Comparison of ENCODE assay signal across 8 cellular contexts in genomic region chr5:178114325-178115135, GRCh38. TPM values are rescaled to one million over a fixed set of nuclear protein-coding genes. Genes with fewer than 3 reads are reported as not detected.
DNase-seq lines count a peak whose midpoint lies in the region; ATAC-seq and TF ChIP-seq lines count a peak whose summit lies in the region.

No MANE protein-coding gene starts in this region.

- H3K9me3 ChIP-seq in effector memory CD4-positive, alpha-beta T cell (ENCODE audit: control insufficient read depth, low read length), result no peaks in the 10 kb centered on the region

- ATAC-seq in activated B cell treated with CpG ODN at 0.5 μM for 24 hours (ENCODE audit: low read depth) (peak; percentile 23), HG02610 (IDR thresholded peaks at IDR 0.05; ENCODE audit: unreplicated experiment) (no peak), HG02852 (IDR thresholded peaks at IDR 0.05; ENCODE audit: unreplicated experiment) (no peak), GM21619 (IDR thresholded peaks at IDR 0.05; ENCODE audit: unreplicated experiment) (no peak)
- peak in 1 of 2 donors; percentile 37 for ATAC-seq in natural killer cell treated with Interleukin-12 subunit alpha and Interleukin-12 subunit beta and Interleukin-15 and Interleukin-18, amount 100 ng/mL, for 72 hours

- peak; percentile 70 for DNase-seq in DMS 273 (lab: John Stamatoyannopoulos, UW; ENCODE audit: unreplicated experiment)
- no peak for DNase-seq in DMS 273 treated with DMSO at 0.1 percent for 48 hours (lab: John Stamatoyannopoulos, UW)
- DNase-seq in activated B cell treated with CpG ODN at 0.5 μM for 24 hours, result peak; percentile 53
- peak in 2 of 3 donors; percentile 18 to 53 for DNase-seq in effector memory CD4-positive, alpha-beta T cell
- no peak for DNase-seq in natural killer cell treated with Interleukin-12 subunit alpha and Interleukin-12 subunit beta and Interleukin-15 and Interleukin-18, amount 100 ng/mL, for 72 hours (ENCODE audit: low spot score)

- H3K4me3 Mint-ChIP-seq in activated B cell treated with CpG ODN at 0.5 μM for 24 hours, result peak overlapping the region; percentile 98
- H3K4me3 Mint-ChIP-seq in natural killer cell treated with Interleukin-12 subunit alpha and Interleukin-12 subunit beta and Interleukin-15 and Interleukin-18, amount 100 ng/mL, for 72 hours, result peak overlapping the region; percentile 79

- H3K36me3 ChIP-seq in effector memory CD4-positive, alpha-beta T cell (ENCODE audit: control insufficient read depth, insufficient read depth, low read length), result no peaks in the 10 kb centered on the region

- H3K27ac Mint-ChIP-seq in activated B cell treated with CpG ODN at 0.5 μM for 24 hours, result peak overlapping the region; percentile 94
- peak overlapping the region; percentile 10 to 22 for H3K27ac Mint-ChIP-seq in natural killer cell treated with Interleukin-12 subunit alpha and Interleukin-12 subunit beta and Interleukin-15 and Interleukin-18, amount 100 ng/mL, for 72 hours

- CTCF ChIA-PET in activated B cell treated with CpG ODN at 0.5 μM for 24 hours (lab: Charles Lee), result interaction anchor here (1.2 kb wide), 1 partner anchor 38 kb away, joined by 3 read pairs; no protein-coding TSS in a partner anchor

- H3K4me3 ChIP-seq in effector memory CD4-positive, alpha-beta T cell (ENCODE audit: insufficient read depth, low read depth, low read length, poor library complexity, severe bottlenecking), result peak overlapping the region; percentile 76

- no peaks in the 10 kb centered on the region for H3K9me3 Mint-ChIP-seq in activated B cell treated with CpG ODN at 0.5 μM for 24 hours
- H3K9me3 Mint-ChIP-seq in natural killer cell treated with Interleukin-12 subunit alpha and Interleukin-12 subunit beta and Interleukin-15 and Interleukin-18, amount 100 ng/mL, for 72 hours, result no peaks in the 10 kb centered on the region

- H3K27me3 ChIP-seq in effector memory CD4-positive, alpha-beta T cell (replicated peaks; ENCODE audit: control insufficient read depth, insufficient read depth, low read length, poor library complexity, severe bottlenecking), result no peaks in the 10 kb centered on the region

- POLR2A ChIA-PET in activated B cell treated with CpG ODN at 0.5 μM for 24 hours (lab: Charles Lee), result interaction anchor here (0.5 to 2.3 kb wide), 4 partner anchors 12 to 39 kb away, joined by 3 to 15 read pairs (median 6); partner anchors contain the start of genes NHP2 and RMND5B

- peaks cover 65% of the 10 kb centered on the region for H3K4me1 Mint-ChIP-seq in activated B cell treated with CpG ODN at 0.5 μM for 24 hours
- H3K4me1 Mint-ChIP-seq in natural killer cell treated with Interleukin-12 subunit alpha and Interleukin-12 subunit beta and Interleukin-15 and Interleukin-18, amount 100 ng/mL, for 72 hours (ENCODE audit: low read depth in 2 of 2), result peaks cover 28 to 31% of the 10 kb centered on the region in 2 donors

- H3K4me1 ChIP-seq in effector memory CD4-positive, alpha-beta T cell (ENCODE audit: control insufficient read depth, insufficient read depth, low read length, poor library complexity, severe bottlenecking), result peaks cover 37% of the 10 kb centered on the region

- peaks cover 2% of the 10 kb centered on the region for H3K36me3 Mint-ChIP-seq in activated B cell treated with CpG ODN at 0.5 μM for 24 hours (ENCODE audit: low read depth)
- no peaks in the 10 kb centered on the region for H3K36me3 Mint-ChIP-seq in natural killer cell treated with Interleukin-12 subunit alpha and Interleukin-12 subunit beta and Interleukin-15 and Interleukin-18, amount 100 ng/mL, for 72 hours

- intact Hi-C loops in activated B cell treated with CpG ODN at 0.5 μM for 24 hours (cut with micrococcal nuclease), result loop anchor here (1.0 to 10.0 kb wide), 3 partner anchors 9 to 1580 kb away; partner anchors contain the start of gene RNF44

- no peak for TF ChIP-seq CTCF in activated B cell treated with CpG ODN at 0.5 μM for 24 hours (IDR thresholded peaks at IDR 0.05)

- no peaks in the 10 kb centered on the region for H3K27me3 Mint-ChIP-seq in activated B cell treated with CpG ODN at 0.5 μM for 24 hours
- peaks cover 12 to 22% of the 10 kb centered on the region in 2 donors for H3K27me3 Mint-ChIP-seq in natural killer cell treated with Interleukin-12 subunit alpha and Interleukin-12 subunit beta and Interleukin-15 and Interleukin-18, amount 100 ng/mL, for 72 hours

- peak overlapping the region; percentile 43 for H3K27ac ChIP-seq in effector memory CD4-positive, alpha-beta T cell (ENCODE audit: insufficient read depth, low read length, poor library complexity, severe bottlenecking)

RNA-seq across cellular contexts. Expression of gene N4BP3, which starts 1.2 kb away (rescaled TPM):
- total RNA-seq in activated B cell treated with CpG ODN at 0.5 μM for 24 hours, result 17.4 and 18.1 TPM in 2 replicates
- total RNA-seq in natural killer cell treated with Interleukin-12 subunit alpha and Interleukin-12 subunit beta and Interleukin-15 and Interleukin-18, amount 100 ng/mL, for 72 hours, result under 1 TPM; 0.20 to 0.26 TPM

RNA-seq across cellular contexts. Expression of gene RMND5B, which starts 16.3 kb away (rescaled TPM):
- total RNA-seq in activated B cell treated with CpG ODN at 0.5 μM for 24 hours, result 42.4 and 57.2 TPM in 2 replicates
- 10 to 100 TPM; 19.9 to 29.2 TPM for total RNA-seq in natural killer cell treated with Interleukin-12 subunit alpha and Interleukin-12 subunit beta and Interleukin-15 and Interleukin-18, amount 100 ng/mL, for 72 hours

RNA-seq across cellular contexts. Expression of gene NHP2, which starts 39.2 kb away (rescaled TPM):
- total RNA-seq in activated B cell treated with CpG ODN at 0.5 μM for 24 hours, result 175 and 180 TPM in 2 replicates
- 100 to 1,000 TPM; 139 to 196 TPM for total RNA-seq in natural killer cell treated with Interleukin-12 subunit alpha and Interleukin-12 subunit beta and Interleukin-15 and Interleukin-18, amount 100 ng/mL, for 72 hours

Comparison
In these comparisons a context has a peak if more than half of its experiments do, and no peak if none do; other contexts are left out.
1. DNase-seq: peak in DMS 273 (single experiment), activated B cell treated with CpG ODN at 0.5 μM for 24 hours (single experiment) and effector memory CD4-positive, alpha-beta T cell (2 of 3); none in DMS 273 treated with DMSO at 0.1 percent for 48 hours (single experiment) and natural killer cell treated with Interleukin-12 subunit alpha and Interleukin-12 subunit beta and Interleukin-15 and Interleukin-18, amount 100 ng/mL, for 72 hours (single experiment).
2. RNA of gene N4BP3, which starts 1.2 kb away (total RNA-seq): 17.4 to 18.1 TPM in activated B cell treated with CpG ODN at 0.5 μM for 24 hours; 0.20 to 0.26 TPM in natural killer cell treated with Interleukin-12 subunit alpha and Interleukin-12 subunit beta and Interleukin-15 and Interleukin-18, amount 100 ng/mL, for 72 hours; every median in the first group is over 10 times any median in the second.